1 cellular context compared by ENCODE assay signal in the genomic region with DNA sequence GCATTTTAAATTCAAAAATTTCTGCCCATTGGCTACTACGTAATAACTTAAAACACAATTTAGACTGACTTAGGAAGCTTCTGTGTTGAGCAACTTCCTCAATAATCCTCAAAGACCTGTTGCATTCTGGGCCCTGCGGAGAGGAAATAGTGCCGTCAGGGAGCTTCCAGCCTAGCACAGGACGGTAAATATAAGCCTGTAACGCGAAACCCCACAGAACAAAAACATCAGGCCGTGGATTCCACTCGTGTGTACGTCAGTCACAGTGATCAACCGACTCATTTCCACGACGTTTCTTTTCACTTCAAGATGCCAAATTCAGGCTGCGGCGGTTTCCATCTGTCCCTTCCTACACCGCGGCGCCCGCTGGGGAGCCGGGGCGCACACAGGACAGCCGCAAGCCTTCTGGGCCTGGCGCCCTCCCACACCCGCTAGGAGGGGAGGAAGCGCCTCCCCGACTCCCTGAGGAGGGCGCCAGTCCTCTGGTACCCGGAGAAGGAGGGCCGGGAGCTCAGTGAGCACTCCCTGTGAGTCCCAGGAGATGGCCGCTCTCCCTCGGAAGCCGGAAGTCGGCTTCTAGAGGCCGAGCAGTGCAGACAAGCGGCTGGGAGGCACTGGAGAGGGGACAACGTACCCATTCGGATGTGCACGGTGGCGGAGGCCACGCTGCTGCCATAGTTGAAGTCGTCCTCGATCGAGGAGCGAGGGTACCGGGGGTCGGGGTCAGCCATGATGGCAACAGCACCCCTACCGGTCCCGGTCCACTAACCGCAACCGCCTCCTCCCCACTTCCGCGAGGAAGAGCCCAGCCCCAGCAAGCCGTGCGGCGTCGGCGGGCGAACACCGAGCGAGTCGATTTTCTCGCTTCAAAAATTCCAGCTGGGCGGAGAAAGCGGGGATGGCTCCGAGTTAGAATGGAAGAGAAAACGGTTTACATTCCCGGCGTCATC.
TF ChIP-seq lines count a peak whose summit lies in the region.

A gene with protein sequence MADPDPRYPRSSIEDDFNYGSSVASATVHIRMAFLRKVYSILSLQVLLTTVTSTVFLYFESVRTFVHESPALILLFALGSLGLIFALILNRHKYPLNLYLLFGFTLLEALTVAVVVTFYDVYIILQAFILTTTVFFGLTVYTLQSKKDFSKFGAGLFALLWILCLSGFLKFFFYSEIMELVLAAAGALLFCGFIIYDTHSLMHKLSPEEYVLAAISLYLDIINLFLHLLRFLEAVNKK (minus strand): TSS at position 776 of the 950 bp plus-strand sequence. CDS start 45 bp downstream, at position 731.

TF ChIP-seq in IMR-90, 13 proteins besides CTCF, POLR2A, EP300 and RAD21 (continued from another document):
- TF ChIP-seq MAZ (IDR thresholded peaks at IDR 0.05; ENCODE audit: borderline replicate concordance, low read depth, low read length), result peak; percentile 81; the same call in 1 of the 2 replicates
- TF ChIP-seq, protein P1, sequence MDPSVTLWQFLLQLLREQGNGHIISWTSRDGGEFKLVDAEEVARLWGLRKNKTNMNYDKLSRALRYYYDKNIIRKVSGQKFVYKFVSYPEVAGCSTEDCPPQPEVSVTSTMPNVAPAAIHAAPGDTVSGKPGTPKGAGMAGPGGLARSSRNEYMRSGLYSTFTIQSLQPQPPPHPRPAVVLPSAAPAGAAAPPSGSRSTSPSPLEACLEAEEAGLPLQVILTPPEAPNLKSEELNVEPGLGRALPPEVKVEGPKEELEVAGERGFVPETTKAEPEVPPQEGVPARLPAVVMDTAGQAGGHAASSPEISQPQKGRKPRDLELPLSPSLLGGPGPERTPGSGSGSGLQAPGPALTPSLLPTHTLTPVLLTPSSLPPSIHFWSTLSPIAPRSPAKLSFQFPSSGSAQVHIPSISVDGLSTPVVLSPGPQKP (IDR thresholded peaks at IDR 0.05; ENCODE audit: borderline replicate concordance, low read depth, low read length), result no peak
- TF ChIP-seq MAFK (IDR thresholded peaks at IDR 0.05; ENCODE audit: low read depth, low read length), result no peak; the same call in 1 of the 2 replicates
- TF ChIP-seq MXI1 (IDR thresholded peaks at IDR 0.05; ENCODE audit: borderline replicate concordance, low read depth, low read length), result peak; percentile 52; the same call in 1 of the 2 replicates
- peak; percentile 96 for TF ChIP-seq CEBPB (IDR thresholded peaks at IDR 0.05; ENCODE audit: low read depth, low read length)
- TF ChIP-seq BHLHE40 (IDR thresholded peaks at IDR 0.05; ENCODE audit: low read depth, low read length), result peak; percentile 24; the same call in 1 of the 2 replicates
